In the genomic region with DNA sequence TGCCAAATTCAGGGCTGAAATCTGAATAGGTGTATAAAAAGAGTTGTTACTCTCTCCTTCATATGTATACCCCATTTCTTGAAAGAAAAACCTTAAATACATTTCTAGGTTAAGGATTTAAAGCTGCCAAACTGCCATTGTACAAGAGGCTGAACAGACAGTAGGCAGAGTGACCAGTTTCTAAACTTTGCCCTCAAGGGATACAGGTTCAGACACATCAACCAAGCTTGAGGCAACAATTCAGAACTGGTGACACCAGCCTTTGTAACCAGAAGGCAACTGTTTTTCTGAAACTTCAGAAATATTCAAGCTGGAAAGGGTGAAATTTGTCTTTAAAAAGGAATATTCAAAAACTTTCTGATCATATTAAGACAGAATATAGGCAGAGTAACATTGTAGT, we compare ENCODE assay signal across 1 cellular context.
TF ChIP-seq lines count a peak whose summit lies in the region.

No MANE protein-coding gene starts in this region.

TF ChIP-seq in SK-N-SH, 30 proteins besides CTCF, POLR2A, EP300 and RAD21 (continued from another document):
- TF ChIP-seq, protein P1, sequence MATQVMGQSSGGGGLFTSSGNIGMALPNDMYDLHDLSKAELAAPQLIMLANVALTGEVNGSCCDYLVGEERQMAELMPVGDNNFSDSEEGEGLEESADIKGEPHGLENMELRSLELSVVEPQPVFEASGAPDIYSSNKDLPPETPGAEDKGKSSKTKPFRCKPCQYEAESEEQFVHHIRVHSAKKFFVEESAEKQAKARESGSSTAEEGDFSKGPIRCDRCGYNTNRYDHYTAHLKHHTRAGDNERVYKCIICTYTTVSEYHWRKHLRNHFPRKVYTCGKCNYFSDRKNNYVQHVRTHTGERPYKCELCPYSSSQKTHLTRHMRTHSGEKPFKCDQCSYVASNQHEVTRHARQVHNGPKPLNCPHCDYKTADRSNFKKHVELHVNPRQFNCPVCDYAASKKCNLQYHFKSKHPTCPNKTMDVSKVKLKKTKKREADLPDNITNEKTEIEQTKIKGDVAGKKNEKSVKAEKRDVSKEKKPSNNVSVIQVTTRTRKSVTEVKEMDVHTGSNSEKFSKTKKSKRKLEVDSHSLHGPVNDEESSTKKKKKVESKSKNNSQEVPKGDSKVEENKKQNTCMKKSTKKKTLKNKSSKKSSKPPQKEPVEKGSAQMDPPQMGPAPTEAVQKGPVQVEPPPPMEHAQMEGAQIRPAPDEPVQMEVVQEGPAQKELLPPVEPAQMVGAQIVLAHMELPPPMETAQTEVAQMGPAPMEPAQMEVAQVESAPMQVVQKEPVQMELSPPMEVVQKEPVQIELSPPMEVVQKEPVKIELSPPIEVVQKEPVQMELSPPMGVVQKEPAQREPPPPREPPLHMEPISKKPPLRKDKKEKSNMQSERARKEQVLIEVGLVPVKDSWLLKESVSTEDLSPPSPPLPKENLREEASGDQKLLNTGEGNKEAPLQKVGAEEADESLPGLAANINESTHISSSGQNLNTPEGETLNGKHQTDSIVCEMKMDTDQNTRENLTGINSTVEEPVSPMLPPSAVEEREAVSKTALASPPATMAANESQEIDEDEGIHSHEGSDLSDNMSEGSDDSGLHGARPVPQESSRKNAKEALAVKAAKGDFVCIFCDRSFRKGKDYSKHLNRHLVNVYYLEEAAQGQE (IDR thresholded peaks at IDR 0.05; ENCODE audit: low read depth, low read length), result no peak
- TF ChIP-seq CHD2 (IDR thresholded peaks at IDR 0.05; ENCODE audit: low read length, partially characterized antibody), result no peak
- TF ChIP-seq, protein P2, sequence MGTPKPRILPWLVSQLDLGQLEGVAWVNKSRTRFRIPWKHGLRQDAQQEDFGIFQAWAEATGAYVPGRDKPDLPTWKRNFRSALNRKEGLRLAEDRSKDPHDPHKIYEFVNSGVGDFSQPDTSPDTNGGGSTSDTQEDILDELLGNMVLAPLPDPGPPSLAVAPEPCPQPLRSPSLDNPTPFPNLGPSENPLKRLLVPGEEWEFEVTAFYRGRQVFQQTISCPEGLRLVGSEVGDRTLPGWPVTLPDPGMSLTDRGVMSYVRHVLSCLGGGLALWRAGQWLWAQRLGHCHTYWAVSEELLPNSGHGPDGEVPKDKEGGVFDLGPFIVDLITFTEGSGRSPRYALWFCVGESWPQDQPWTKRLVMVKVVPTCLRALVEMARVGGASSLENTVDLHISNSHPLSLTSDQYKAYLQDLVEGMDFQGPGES (IDR thresholded peaks at IDR 0.05; ENCODE audit: low read depth, low read length), result no peak
- TF ChIP-seq TEAD4 (IDR thresholded peaks at IDR 0.05; ENCODE audit: borderline replicate concordance, insufficient read depth), result no peak
- no peak for TF ChIP-seq ELF1 (IDR thresholded peaks at IDR 0.05)
- TF ChIP-seq TAF1 (IDR thresholded peaks at IDR 0.05; ENCODE audit: borderline replicate concordance, low read depth, low read length), result no peak
- TF ChIP-seq NRF1 (IDR thresholded peaks at IDR 0.05; ENCODE audit: low read depth, low read length), result no peak
- TF ChIP-seq, protein P3, sequence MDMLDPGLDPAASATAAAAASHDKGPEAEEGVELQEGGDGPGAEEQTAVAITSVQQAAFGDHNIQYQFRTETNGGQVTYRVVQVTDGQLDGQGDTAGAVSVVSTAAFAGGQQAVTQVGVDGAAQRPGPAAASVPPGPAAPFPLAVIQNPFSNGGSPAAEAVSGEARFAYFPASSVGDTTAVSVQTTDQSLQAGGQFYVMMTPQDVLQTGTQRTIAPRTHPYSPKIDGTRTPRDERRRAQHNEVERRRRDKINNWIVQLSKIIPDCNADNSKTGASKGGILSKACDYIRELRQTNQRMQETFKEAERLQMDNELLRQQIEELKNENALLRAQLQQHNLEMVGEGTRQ (IDR thresholded peaks at IDR 0.05; ENCODE audit: borderline replicate concordance, low read depth, low read length), result no peak
- TF ChIP-seq FOXM1 (IDR thresholded peaks at IDR 0.05; ENCODE audit: low read depth), result no peak
